Comparison of ENCODE assay signal across 13 cellular contexts in genomic region chr19:56091066-56091490, GRCh38. TPM values are rescaled to one million over a fixed set of nuclear protein-coding genes. Genes with fewer than 3 reads are reported as not detected.
A peak's percentile ranks its signal among the peaks of the same experiment; 100 is the strongest.
DNase-seq lines count a peak whose midpoint lies in the region; ATAC-seq and TF ChIP-seq lines count a peak whose summit lies in the region.
"Had no signal": no experiment of that assay in that cellular context is flagged by ENCODE, and none has a peak within 500 bp of the region (broad histone marks: within the 10 kb centered on the region; RNA-seq: fewer than 3 reads in every experiment).

No MANE protein-coding gene starts in this region.

- H3K18ac ChIP-seq in mesenchymal stem cell (ENCODE audit: low read depth in 1 of 2, low read length in 2 of 2): no peak overlapping the region

- no peak overlapping the region for H2AK5ac ChIP-seq in mesenchymal stem cell (ENCODE audit: low read length, severe bottlenecking)

- no peak overlapping the region for H2BK5ac ChIP-seq in mesenchymal stem cell (ENCODE audit: low read depth, low read length, poor library complexity, severe bottlenecking)

- peaks cover 14% of the 10 kb centered on the region for H3K9me3 ChIP-seq in AG04450 (ENCODE audit: control insufficient read depth, insufficient read depth, low read length)
- no peaks in the 10 kb centered on the region for H3K9me3 ChIP-seq in mesenchymal stem cell (ENCODE audit: control insufficient read depth, low read length)
- H3K9me3 ChIP-seq: colonic mucosa had no signal

- CTCF ChIA-PET in AG04450 (lab: Charles Lee): interaction anchor here (0.6 to 1.8 kb wide), 5 partner anchors 10 to 79 kb away, joined by 3 to 5 read pairs (median 3); no protein-coding TSS in a partner anchor

- peaks cover 15% of the 10 kb centered on the region for H3K4me1 ChIP-seq in mesenchymal stem cell (ENCODE audit: control insufficient read depth, insufficient read depth, low read depth, low read length)
- H3K4me1 ChIP-seq: colonic mucosa had no signal

- peak overlapping the region; percentile 59 for H3K9ac ChIP-seq in mesenchymal stem cell (ENCODE audit: low read length)

- peaks cover 27 to 73% of the 10 kb centered on the region in 2 experiments for H3K36me3 ChIP-seq in mesenchymal stem cell (ENCODE audit: control insufficient read depth in 1 of 2, insufficient read depth in 2 of 2, low read depth in 1 of 2, low read length in 2 of 2)
- H3K36me3 ChIP-seq: colonic mucosa had no signal

- intact Hi-C loops in lower leg skin (cut with DNase I; ENCODE audit: low total_unique reads): no loop called here

- no peak overlapping the region for H2BK15ac ChIP-seq in mesenchymal stem cell (ENCODE audit: low read depth, poor library complexity, severe bottlenecking)

- H3K23ac ChIP-seq in mesenchymal stem cell (ENCODE audit: low read length in 2 of 2): no peak overlapping the region

- H4K91ac ChIP-seq in mesenchymal stem cell (ENCODE audit: low read length): no peak overlapping the region

- H3K27ac ChIP-seq in AG04450 (ENCODE audit: low read depth, low read length) (peak overlapping the region; percentile 39), epithelial cell of prostate (peak overlapping the region; percentile 44), mesenchymal stem cell (ENCODE audit: low read length, poor library complexity, severe bottlenecking) (no peak overlapping the region)
- H3K27ac ChIP-seq: colonic mucosa had no signal

- H3K27me3 ChIP-seq in AG04450 (ENCODE audit: control insufficient read depth, insufficient read depth, low read length) (no peaks in the 10 kb centered on the region), mesenchymal stem cell (ENCODE audit: control insufficient read depth in 1 of 2, insufficient read depth in 1 of 2, low read length in 2 of 2) (no peaks in the 10 kb centered on the region)
- H3K27me3 ChIP-seq: colonic mucosa had no signal

- H2AFZ ChIP-seq in mesenchymal stem cell (ENCODE audit: low read depth, low read length): no peak overlapping the region

- no peak overlapping the region for H2BK120ac ChIP-seq in mesenchymal stem cell (ENCODE audit: low read depth, low read length)

- H3K4me3 ChIP-seq in AG04450 (ENCODE audit: low read depth, low read length) (no peak overlapping the region), NB4 (ENCODE audit: low read depth, low read length) (no peak overlapping the region), mesenchymal stem cell (ENCODE audit: insufficient read depth in 1 of 2, low read depth in 1 of 2, low read length in 2 of 2) (no peak overlapping the region), lower leg skin (ENCODE audit: low read depth, poor library complexity, severe bottlenecking) (no peak overlapping the region)
- H3K4me3 ChIP-seq: colonic mucosa had no signal

- no peak overlapping the region for H2BK12ac ChIP-seq in mesenchymal stem cell (ENCODE audit: low read length in 2 of 2)

- no peak for TF ChIP-seq CTCF in AG04450 (IDR thresholded peaks at IDR 0.05; ENCODE audit: low read depth, low read length)
- no peak for TF ChIP-seq CTCF in NB4 (IDR thresholded peaks at IDR 0.05; ENCODE audit: low read depth, low read length)
- TF ChIP-seq CTCF in lower leg skin (IDR thresholded peaks at IDR 0.05): no peak

- POLR2A ChIA-PET in AG04450 (lab: Yijun Ruan, JAX): interaction anchor here (1.1 kb wide), 1 partner anchor 30 kb away, joined by 4 read pairs; the partner anchor contains the start of gene ZNF787

- DNase-seq in AG04450 (ENCODE audit: low read depth, low spot score) (no peak), NB4 (ENCODE audit: low read depth) (peak; percentile 37), epithelial cell of prostate (ENCODE audit: low read depth, low spot score) (peak; percentile 31), mesenchymal stem cell (peak; percentile 34), lower leg skin (ENCODE audit: low spot score in 2 of 2) (no peak), SK-N-DZ (ENCODE audit: low spot score) (no peak)
- DNase-seq in stimulated activated naive CD4-positive, alpha-beta T cell (lab: John Stamatoyannopoulos, UW): no peak
- DNase-seq: CD8-positive, alpha-beta T cell; colonic mucosa; left colon; NCI-H2171 treated with DMSO at 0.1 percent for 48 hours; small intestine had no signal

- TF ChIP-seq POLR2A in NB4 (IDR thresholded peaks at IDR 0.05; ENCODE audit: extremely low read depth, insufficient read length): no peak
- no peak for TF ChIP-seq POLR2A in lower leg skin (IDR thresholded peaks at IDR 0.05)

- H3K79me1 ChIP-seq in mesenchymal stem cell (replicated peaks; ENCODE audit: low read length, poor library complexity, severe bottlenecking): peaks cover 51% of the 10 kb centered on the region

- no peak overlapping the region for H3K4me2 ChIP-seq in mesenchymal stem cell (ENCODE audit: low read length, poor library complexity, severe bottlenecking)

- H4K8ac ChIP-seq in mesenchymal stem cell (ENCODE audit: low read length): no peak overlapping the region

- H3K4ac ChIP-seq in mesenchymal stem cell (ENCODE audit: low read depth in 1 of 2, low read length in 2 of 2): no peak overlapping the region

- no peak overlapping the region for H3K14ac ChIP-seq in mesenchymal stem cell (ENCODE audit: low read length in 2 of 2)

- no peak for ATAC-seq in GM21526 (IDR thresholded peaks at IDR 0.05; ENCODE audit: low FRiP score, unreplicated experiment)
- ATAC-seq: CD8-positive, alpha-beta T cell; left colon had no signal

- WGBS in mesenchymal stem cell: 94% methylated on average over 8 of the region's 10 CpGs
- 45 to 67% methylated on average over 10 of the region's 10 CpGs for WGBS in lower leg skin, 2 donors

RNA-seq across cellular contexts. Expression of gene ZNF787, which starts 30.0 kb away (rescaled TPM):
- 4.5 and 8.5 TPM in 2 replicates for polyA plus RNA-seq in AG04450 (2011; rRNA removed)
- 2.0 and 3.0 TPM in 2 replicates for polyA minus RNA-seq in AG04450 (2011; rRNA and poly(A)+ RNA removed)
- polyA plus RNA-seq in mesenchymal stem cell (2013, experiment 1 of 2): 20.5 TPM
- polyA plus RNA-seq in mesenchymal stem cell (2013, experiment 2 of 2): 20.3 TPM
- 10 to 100 TPM; 11.6 to 21.5 (median 19.9) TPM for total RNA-seq in lower leg skin
- polyA plus RNA-seq in SK-N-DZ (2014; cell fraction: cytosol; rRNA removed): 11.9 and 15.2 TPM in 2 replicates
- polyA plus RNA-seq in SK-N-DZ (2014; cell fraction: nucleus; rRNA removed): 10.7 and 19.6 TPM in 2 replicates

RNA-seq across cellular contexts. Expression of gene ZNF444, which starts 50.0 kb away (rescaled TPM):
- polyA plus RNA-seq in AG04450 (2011; rRNA removed): 9.9 and 11.6 TPM in 2 replicates
- 5.5 and 6.6 TPM in 2 replicates for polyA minus RNA-seq in AG04450 (2011; rRNA and poly(A)+ RNA removed)
- 18.1 TPM for polyA plus RNA-seq in mesenchymal stem cell (2013, experiment 1 of 2)
- polyA plus RNA-seq in mesenchymal stem cell (2013, experiment 2 of 2): 17.4 TPM
- 10 to 100 TPM; 22.1 to 39.5 (median 30.6) TPM for total RNA-seq in lower leg skin
- 12.2 and 31.6 TPM in 2 replicates for polyA plus RNA-seq in SK-N-DZ (2014; cell fraction: cytosol; rRNA removed)
- polyA plus RNA-seq in SK-N-DZ (2014; cell fraction: nucleus; rRNA removed): 63.4 and 87.1 TPM in 2 replicates

Comparison
In these comparisons a context has a peak if more than half of its experiments do, and no peak if none do; other contexts are left out.
1. DNase-seq: peak in NB4 (single experiment), epithelial cell of prostate (single experiment) and mesenchymal stem cell (single experiment); none in AG04450 (single experiment), lower leg skin (0 of 2), SK-N-DZ (single experiment) and stimulated activated naive CD4-positive, alpha-beta T cell (0 of 6).